In the genomic region with DNA sequence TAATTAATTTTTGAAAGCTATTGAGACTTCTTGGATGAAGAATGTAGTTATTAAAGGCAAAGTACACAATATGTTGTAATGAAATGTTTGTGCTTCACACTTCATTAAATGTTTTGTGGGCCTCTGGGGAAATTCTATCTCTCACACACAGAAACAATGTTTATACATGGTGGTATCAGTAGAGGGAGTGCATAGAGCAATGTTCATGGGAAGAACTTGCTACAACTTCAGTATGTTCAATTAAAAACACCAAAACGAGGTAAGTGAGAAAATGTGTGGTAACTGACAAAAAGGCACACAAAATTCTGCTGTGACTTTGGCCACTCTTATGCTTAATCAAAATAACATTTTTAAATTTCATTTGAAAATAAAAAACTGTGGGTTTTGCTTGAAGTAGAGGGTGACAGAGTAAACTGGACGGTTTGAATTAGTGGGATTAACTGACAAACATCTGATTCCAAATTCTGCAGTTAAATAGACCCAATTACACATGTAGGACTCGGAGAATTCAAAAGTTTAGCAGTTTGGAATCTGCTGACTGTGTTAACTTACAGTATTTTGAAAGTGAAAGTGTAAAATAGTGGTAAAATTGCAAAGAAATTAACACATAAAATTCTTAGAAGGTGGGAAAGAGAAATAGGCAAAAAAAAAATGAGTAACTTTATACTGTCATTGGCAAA, we compare ENCODE assay signal across 8 cellular contexts.
DNase-seq lines count a peak whose midpoint lies in the region; ATAC-seq, FAIRE-seq and TF ChIP-seq lines count a peak whose summit lies in the region.

No MANE protein-coding gene starts in this region.

- no peak for TF ChIP-seq CTCF in activated B cell treated with CpG ODN at 0.5 μM for 24 hours (IDR thresholded peaks at IDR 0.05)

- H3K27me3 Mint-ChIP-seq in activated B cell treated with CpG ODN at 0.5 μM for 24 hours, result peaks cover 8% of the 10 kb centered on the region

- peak overlapping the region; percentile 85 for H3K27ac Mint-ChIP-seq in activated B cell treated with CpG ODN at 0.5 μM for 24 hours

- no peaks in the 10 kb centered on the region for H3K36me3 Mint-ChIP-seq in activated B cell treated with CpG ODN at 0.5 μM for 24 hours (ENCODE audit: low read depth)

- H3K4me1 ChIP-seq in right cardiac atrium (ENCODE audit: control insufficient read depth, insufficient read depth, low read length) (peaks cover 3% of the 10 kb centered on the region), aorta (ENCODE audit: control insufficient read depth in 1 of 2, insufficient read depth in 2 of 2, low read length in 2 of 2) (no peaks in the 10 kb centered on the region)

- H3K9me3 ChIP-seq in right cardiac atrium (ENCODE audit: control insufficient read depth, low read length), result no peaks in the 10 kb centered on the region
- H3K9me3 ChIP-seq in aorta (ENCODE audit: control insufficient read depth, low read length), result no peaks in the 10 kb centered on the region

- DNase-seq in right cardiac atrium (no peak), cardiac septum (ENCODE audit: low spot score) (no peak), activated B cell treated with CpG ODN at 0.5 μM for 24 hours (no peak), left lobe of liver (ENCODE audit: low spot score) (no peak), aorta (no peak), amniotic stem cell (lab: John Stamatoyannopoulos, UW) (no peak), urothelium cell line (ENCODE audit: low spot score) (no peak), activated gamma-delta T cell (lab: John Stamatoyannopoulos, UW) (no peak)

- no peaks in the 10 kb centered on the region for H3K36me3 ChIP-seq in aorta (ENCODE audit: control insufficient read depth in 1 of 2, insufficient read depth in 2 of 2, low read length in 1 of 2)

- H3K27ac ChIP-seq in right cardiac atrium (ENCODE audit: low read length) (no peak overlapping the region), aorta (ENCODE audit: low read depth in 1 of 2, low read length in 2 of 2) (no peak overlapping the region)

- peak overlapping the region; percentile 51 for H3K4me3 ChIP-seq in right cardiac atrium (ENCODE audit: low read length)
- H3K4me3 ChIP-seq in aorta (ENCODE audit: low read length in 2 of 2), result peak overlapping the region; percentile 70 to 94

- H3K4me3 Mint-ChIP-seq in activated B cell treated with CpG ODN at 0.5 μM for 24 hours, result peak overlapping the region; percentile 83

- H3K27me3 ChIP-seq in right cardiac atrium (ENCODE audit: control insufficient read depth, insufficient read depth), result no peaks in the 10 kb centered on the region
- no peaks in the 10 kb centered on the region for H3K27me3 ChIP-seq in aorta (ENCODE audit: control insufficient read depth in 1 of 2, insufficient read depth in 2 of 2, low read length in 1 of 2)

- H3K4me1 Mint-ChIP-seq in activated B cell treated with CpG ODN at 0.5 μM for 24 hours, result peaks cover 25% of the 10 kb centered on the region

- ATAC-seq in right cardiac atrium (no peak), activated B cell treated with CpG ODN at 0.5 μM for 24 hours (ENCODE audit: low read depth) (no peak), left lobe of liver (peak; percentile 52), aorta (ENCODE audit: low FRiP score) (no peak)

- no peaks in the 10 kb centered on the region for H3K9me3 Mint-ChIP-seq in activated B cell treated with CpG ODN at 0.5 μM for 24 hours

- CTCF ChIA-PET in activated B cell treated with CpG ODN at 0.5 μM for 24 hours (lab: Charles Lee), result no interaction called here

- POLR2A ChIA-PET in activated B cell treated with CpG ODN at 0.5 μM for 24 hours (lab: Charles Lee), result interaction anchor here (0.5 kb wide), 1 partner anchor 1119 kb away, joined by 3 read pairs; no protein-coding TSS in a partner anchor

- WGBS in right cardiac atrium, result 43% methylated on average over 3 of the region's 3 CpGs
- 4 to 8% methylated on average over 3 of the region's 3 CpGs for WGBS in aorta, 2 donors

- FAIRE-seq in urothelium cell line (lab: Jason Lieb, UNC), result no peak

- intact Hi-C loops in right cardiac atrium (cut with DNase I) (no loop called here), cardiac septum (cut with DNase I) (no loop called here), activated B cell treated with CpG ODN at 0.5 μM for 24 hours (cut with micrococcal nuclease) (loop anchor here (5.0 kb wide), 2 partner anchors 1120 to 1440 kb away; a partner anchor contains a TSS), aorta (cut with DNase I) (no loop called here)
